Comparison of ENCODE assay signal across 1 cellular context in the genomic region with DNA sequence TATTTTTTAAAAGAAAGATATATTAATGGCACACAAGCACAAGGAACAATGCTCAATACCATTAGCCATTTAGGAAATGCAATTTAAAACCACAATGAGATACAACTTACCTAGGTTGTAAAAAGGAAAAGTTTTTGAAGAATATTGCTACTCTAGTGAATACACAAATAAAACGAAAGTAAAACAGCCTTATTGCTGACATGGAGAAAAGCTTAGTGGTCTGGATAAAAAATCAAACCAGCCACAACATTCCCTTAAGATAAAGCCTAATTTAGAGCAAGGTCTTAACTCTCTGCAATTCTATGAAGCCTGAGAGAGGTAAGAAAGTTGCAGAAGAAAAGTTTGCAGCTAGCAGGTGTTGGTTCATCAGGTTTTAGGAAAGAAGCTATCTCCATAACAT.
TF ChIP-seq lines count a peak whose summit lies in the region.

No MANE protein-coding gene starts in this region.

TF ChIP-seq in HepG2, 621 proteins besides CTCF, POLR2A, EP300 and RAD21 (continued from another document):
- peak; percentile 51; the same call in 1 of the 2 replicates for TF ChIP-seq MAFF (IDR thresholded peaks at IDR 0.05; ENCODE audit: low read depth, low read length)
